9 cellular contexts compared by ENCODE assay signal in genomic region chr22:50691521-50691920, GRCh38. TPM values are rescaled to one million over a fixed set of nuclear protein-coding genes. Genes with fewer than 3 reads are reported as not detected.
DNase-seq lines count a peak whose midpoint lies in the region; ATAC-seq and TF ChIP-seq lines count a peak whose summit lies in the region.
"Had no signal": no experiment of that assay in that cellular context is flagged by ENCODE, and none has a peak within 500 bp of the region (broad histone marks: within the 10 kb centered on the region; RNA-seq: fewer than 3 reads in every experiment).

No MANE protein-coding gene starts in this region.

- no peaks in the 10 kb centered on the region for H3K9me3 ChIP-seq in SK-N-MC (ENCODE audit: low read depth, low read length)

- ATAC-seq in GM19467 (IDR thresholded peaks at IDR 0.05; ENCODE audit: unreplicated experiment) (no peak), GM19463 (IDR thresholded peaks at IDR 0.05; ENCODE audit: unreplicated experiment) (no peak)
- ATAC-seq: T-cell had no signal

- H3K9ac ChIP-seq in SK-N-MC (ENCODE audit: insufficient read length), result no peak overlapping the region

- peak; percentile 22 for DNase-seq in COLO668 (lab: John Stamatoyannopoulos, UW; ENCODE audit: unreplicated experiment)
- peak; percentile 37 for DNase-seq in HCEC 1CT
- peak; percentile 20 for DNase-seq in SK-N-MC (ENCODE audit: low read depth, low spot score)
- peak; percentile 9 for DNase-seq in epithelial cell of proximal tubule (ENCODE audit: low read depth)
- peak; percentile 26 to 42 for DNase-seq in stimulated activated CD4-positive, alpha-beta T cell treated with anti-CD3 and anti-CD28 coated beads, Interleukin-2, amount 100 ng/mL, for 48 hours
- DNase-seq in NCI-H524 treated with DMSO at 0.1 percent for 48 hours (lab: John Stamatoyannopoulos, UW), result no peak

- peak; percentile 73 for TF ChIP-seq CTCF in epithelial cell of proximal tubule (conservative IDR thresholded peaks at IDR 0.05; ENCODE audit: low read depth, low read length)

- H3K27ac ChIP-seq in SK-N-MC, result no peak overlapping the region

- H3K36me3 ChIP-seq in SK-N-MC (ENCODE audit: insufficient read depth, low read length), result no peaks in the 10 kb centered on the region

- H3K4me3 ChIP-seq in SK-N-MC (no peak overlapping the region), epithelial cell of proximal tubule (ENCODE audit: low read depth, low read length) (no peak overlapping the region)

RNA-seq across cellular contexts. Expression of gene SHANK3, which starts 18.9 kb away (rescaled TPM):
- total RNA-seq in epithelial cell of proximal tubule, result 1.4 and 3.6 TPM in 2 replicates

RNA-seq across cellular contexts. Expression of gene ACR, which starts 46.5 kb away (rescaled TPM):
- total RNA-seq in epithelial cell of proximal tubule, result not detected in 2 replicates
- total RNA-seq: T-cell had no signal
